Comparison of ENCODE assay signal across 33 cellular contexts in the genomic region with DNA sequence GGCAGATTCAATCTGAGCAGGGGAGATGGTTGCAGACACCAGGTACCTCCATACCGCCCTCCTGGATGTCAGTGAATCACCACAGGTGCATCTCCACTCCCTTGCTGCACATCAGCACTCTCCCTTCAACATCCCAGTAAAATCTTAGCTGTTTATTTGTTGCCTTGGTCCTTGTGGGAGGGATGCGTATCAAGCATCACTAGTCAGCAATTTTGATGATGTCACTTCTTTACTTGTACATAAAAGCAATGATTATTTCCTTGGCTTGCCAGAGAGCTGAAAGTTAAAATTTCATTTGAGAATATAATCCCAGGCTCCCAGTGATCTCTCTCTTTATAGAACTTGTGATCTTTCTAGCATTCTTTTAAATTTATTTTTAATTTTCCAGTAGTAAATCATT.
"Had no signal": no experiment of that assay in that cellular context is flagged by ENCODE, and none has a peak within 500 bp of the region (broad histone marks: within the 10 kb centered on the region; RNA-seq: fewer than 3 reads in every experiment).

No MANE protein-coding gene starts in this region.

- DNase-seq: activated B cell treated with CpG ODN at 0.5 μM for 24 hours; activated CD4-positive, alpha-beta memory T cell treated with anti-CD3 and anti-CD28 coated beads for 36 hours; activated CD4-positive, alpha-beta T cell treated with anti-CD3 and anti-CD28 coated beads for 4 hours; activated CD4-positive, alpha-beta T cell treated with anti-CD3 and anti-CD28 coated beads, Interleukin-2, amount 10 ng/mL, durations not matched to agents 24 days and 14 days; activated CD4-positive, alpha-beta T cell treated with anti-CD3 and anti-CD28 coated beads, Interleukin-2, amount 50 U/mL, for 1 hour; activated CD4-positive, alpha-beta T cell treated with anti-CD3 and anti-CD28 coated beads, Interleukin-2, amount 50 U/mL, for 4 hours; activated CD4-positive, CD25-positive, alpha-beta regulatory T cell treated with anti-CD3 and anti-CD28 coated beads, Interleukin-2, amount 50 U/mL, for 72 hours; activated CD8-positive, alpha-beta memory T cell treated with anti-CD3 and anti-CD28 coated beads, Interleukin-2, amount 50 U/mL, for 4 hours; activated CD8-positive, alpha-beta T cell treated with anti-CD3 and anti-CD28 coated beads for 36 hours; activated effector memory CD4-positive, alpha-beta T cell treated with anti-CD3 and anti-CD28 coated beads, Interleukin-2, amount 50 U/mL, for 16 hours; activated gamma-delta T cell treated with Interleukin-2 at 50 U/mL for 16 hours; activated naive CD4-positive, alpha-beta T cell; activated naive CD4-positive, alpha-beta T cell treated with anti-CD3 and anti-CD28 coated beads for 36 hours; activated naive CD4-positive, alpha-beta T cell treated with anti-CD3 and anti-CD28 coated beads, Interleukin-2, amount 50 U/mL, for 16 hours; activated naive CD8-positive, alpha-beta T cell treated with anti-CD3 and anti-CD28 coated beads for 36 hours; activated T-cell treated with anti-CD3 and anti-CD28 coated beads for 4 hours; activated T-cell treated with anti-CD3 and anti-CD28 coated beads, Interleukin-2, amount 50 U/mL, for 1 hour; activated T-cell treated with anti-CD3 and anti-CD28 coated beads, Interleukin-2, amount 50 U/mL, for 4 hours; activated T-cell treated with anti-CD3 and anti-CD28 coated beads, Interleukin-2, amount 50 U/mL, for 72 hours; adrenal gland; amniotic stem cell; aorta; body of pancreas; brain microvascular endothelial cell; central memory CD4-positive, alpha-beta T cell; T-helper 17 cell had no signal

- H3K4me1 ChIP-seq: adrenal gland, breast epithelium had no signal

- ATAC-seq: activated CD8-positive, alpha-beta T cell treated with anti-CD3 and anti-CD28 coated beads for 36 hours; activated naive CD4-positive, alpha-beta T cell treated with anti-CD3 and anti-CD28 coated beads, Interleukin-2, amount 50 U/mL, for 72 hours; activated T-cell treated with anti-CD3 and anti-CD28 coated beads, Interleukin-2, amount 50 U/mL, for 4 hours; activated T-cell treated with anti-CD3 and anti-CD28 coated beads, Interleukin-2, amount 50 U/mL, for 72 hours; activated T-helper 17 cell treated with anti-CD3 and anti-CD28 coated beads, Interleukin-2, amount 50 U/mL, for 72 hours; T-helper 17 cell had no signal

- H3K9me3 ChIP-seq: adrenal gland, body of pancreas had no signal

- H3K27me3 ChIP-seq: adrenal gland, body of pancreas, brain microvascular endothelial cell, breast epithelium had no signal

- FAIRE-seq: astrocyte, TTC549 had no signal

- H3K4me1 Mint-ChIP-seq: activated B cell treated with CpG ODN at 0.5 μM for 24 hours; activated CD4-positive, alpha-beta T cell treated with anti-CD3 and anti-CD28 coated beads, Interleukin-2, amount 10 ng/mL, durations not matched to agents 24 days and 14 days; activated T-helper 17 cell treated with anti-CD3 and anti-CD28 coated beads, Interleukin-2, amount 50 U/mL, for 72 hours; T-helper 17 cell had no signal

- H3K27me3 Mint-ChIP-seq: activated naive CD8-positive, alpha-beta T cell treated with anti-CD3 and anti-CD28 coated beads for 36 hours; T-helper 17 cell had no signal

- H3K4me3 ChIP-seq: adrenal gland, body of pancreas, breast epithelium had no signal

- H3K4me3 Mint-ChIP-seq: activated B cell treated with CpG ODN at 0.5 μM for 24 hours; activated CD4-positive, alpha-beta memory T cell treated with anti-CD3 and anti-CD28 coated beads for 36 hours; activated CD4-positive, alpha-beta T cell treated with anti-CD3 and anti-CD28 coated beads, Interleukin-2, amount 10 ng/mL, durations not matched to agents 24 days and 14 days; activated CD8-positive, alpha-beta T cell treated with anti-CD3 and anti-CD28 coated beads for 36 hours; activated naive CD4-positive, alpha-beta T cell treated with anti-CD3 and anti-CD28 coated beads for 36 hours; activated naive CD8-positive, alpha-beta T cell treated with anti-CD3 and anti-CD28 coated beads for 36 hours; activated T-cell treated with anti-CD3 and anti-CD28 coated beads, Interleukin-2, amount 50 U/mL, for 4 hours; activated T-cell treated with anti-CD3 and anti-CD28 coated beads, Interleukin-2, amount 50 U/mL, for 72 hours; activated T-helper 1 cell treated with anti-CD3 and anti-CD28 coated beads, Interleukin-12 subunit alpha, Interleukin-12 subunit beta, Interleukin-2, Interleukin-4 antibody, amounts not matched to agents 30 ng/mL and 10 ng/mL and 1 ng/mL, durations not matched to agents 14 hours and 24 hours and 36 hours; activated T-helper 17 cell treated with anti-CD3 and anti-CD28 coated beads, Interleukin-2, amount 50 U/mL, for 72 hours; T-helper 17 cell had no signal

- H3K36me3 ChIP-seq: adrenal gland, brain microvascular endothelial cell, breast epithelium had no signal

- H3K27ac Mint-ChIP-seq: activated B cell treated with CpG ODN at 0.5 μM for 24 hours; activated CD4-positive, alpha-beta memory T cell treated with anti-CD3 and anti-CD28 coated beads for 36 hours; activated CD4-positive, alpha-beta T cell treated with anti-CD3 and anti-CD28 coated beads, Interleukin-2, amount 10 ng/mL, durations not matched to agents 24 days and 14 days; activated CD8-positive, alpha-beta T cell treated with anti-CD3 and anti-CD28 coated beads for 36 hours; activated naive CD4-positive, alpha-beta T cell treated with anti-CD3 and anti-CD28 coated beads for 36 hours; activated naive CD4-positive, alpha-beta T cell treated with anti-CD3 and anti-CD28 coated beads, Interleukin-2, amount 50 U/mL, for 72 hours; activated naive CD8-positive, alpha-beta T cell treated with anti-CD3 and anti-CD28 coated beads for 36 hours; activated T-cell treated with anti-CD3 and anti-CD28 coated beads, Interleukin-2, amount 50 U/mL, for 72 hours; activated T-helper 1 cell treated with anti-CD3 and anti-CD28 coated beads, Interleukin-12 subunit alpha, Interleukin-12 subunit beta, Interleukin-2, Interleukin-4 antibody, amounts not matched to agents 30 ng/mL and 10 ng/mL and 1 ng/mL, durations not matched to agents 14 hours and 24 hours and 36 hours; activated T-helper 17 cell treated with anti-CD3 and anti-CD28 coated beads, Interleukin-2, amount 50 U/mL, for 72 hours; T-helper 17 cell had no signal

- H3K27ac ChIP-seq: adrenal gland, body of pancreas, brain microvascular endothelial cell, breast epithelium, VCaP had no signal
